Comparison of ENCODE assay signal across 12 cellular contexts in the genomic region with DNA sequence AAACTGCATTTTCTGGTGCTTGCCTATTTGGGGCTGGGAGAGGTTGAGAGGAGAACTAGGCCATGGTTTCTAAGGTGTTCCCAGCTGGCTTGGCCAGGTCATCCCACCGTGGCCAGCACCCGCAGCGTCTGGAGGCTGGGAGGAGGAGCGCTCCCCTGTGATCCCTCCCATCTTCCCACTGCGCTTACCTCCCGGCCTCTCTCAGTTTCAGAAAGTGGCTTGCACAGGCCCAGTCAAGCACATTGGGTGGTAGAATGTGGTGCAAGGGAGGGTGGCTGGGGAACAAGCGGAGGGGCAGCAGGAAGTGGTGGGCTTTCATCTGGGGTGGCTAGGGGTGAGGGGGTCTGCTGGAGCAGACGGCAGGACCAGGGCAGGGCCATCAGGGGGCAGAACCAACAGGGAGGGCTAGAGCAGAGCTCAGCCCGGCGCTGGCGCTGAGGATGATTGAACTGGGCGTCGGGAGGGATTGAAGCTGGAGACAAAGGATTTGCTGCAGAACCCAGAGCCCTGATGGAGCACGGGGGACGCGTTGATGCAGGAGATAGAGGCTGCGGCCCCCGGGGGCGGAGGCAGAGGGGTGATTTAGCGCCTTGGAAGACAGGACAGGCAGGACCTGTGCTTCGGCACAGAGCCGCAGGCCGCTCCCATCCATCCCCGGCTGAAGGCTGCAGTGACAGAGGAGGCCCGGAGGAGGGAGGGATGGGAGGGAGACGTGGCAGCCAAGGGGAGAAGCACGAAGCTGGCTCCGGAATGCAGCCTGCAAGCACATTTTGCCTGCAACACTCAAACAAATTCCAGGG.
A peak's percentile ranks its signal among the peaks of the same experiment; 100 is the strongest.
DNase-seq lines count a peak whose midpoint lies in the region; ATAC-seq and TF ChIP-seq lines count a peak whose summit lies in the region.
"Had no signal": no experiment of that assay in that cellular context is flagged by ENCODE, and none has a peak within 500 bp of the region (broad histone marks: within the 10 kb centered on the region; RNA-seq: fewer than 3 reads in every experiment).

No MANE protein-coding gene starts in this region.

- DNase-seq in HFFc6 (peak; percentile 32), left kidney (ENCODE audit: low read depth, low spot score) (peak; percentile 93), smooth muscle cell (lab: John Stamatoyannopoulos, UW; ENCODE audit: unreplicated experiment) (no peak), NCI-H2029 (lab: John Stamatoyannopoulos, UW) (no peak), DMS79 treated with DMSO at 0.1 percent for 48 hours (lab: John Stamatoyannopoulos, UW) (no peak)
- DNase-seq in stimulated activated naive B cell treated with anti-CD40 and anti-IgM and Interleukin-4, amounts not matched to agents 10 μg/mL and 1 μg/mL and 100 μg/mL, for 72 hours = no peak
- DNase-seq: activated CD4-positive, alpha-beta memory T cell treated with anti-CD3 and anti-CD28 coated beads for 36 hours had no signal

- no peak for ATAC-seq in stimulated activated naive B cell treated with anti-CD40 and anti-IgM and Interleukin-4, amounts not matched to agents 10 μg/mL and 1 μg/mL and 100 μg/mL, for 72 hours (replicated peaks)
- ATAC-seq: Panc1 had no signal

- no peak overlapping the region for H2AFZ ChIP-seq in smooth muscle cell (ENCODE audit: low read depth)

- H3K4me1 ChIP-seq in smooth muscle cell (ENCODE audit: low read depth) = peaks cover 39% of the 10 kb centered on the region

- H3K36me3 Mint-ChIP-seq in HFFc6 (ENCODE audit: low read depth) = no peaks in the 10 kb centered on the region
- H3K36me3 Mint-ChIP-seq in stimulated activated naive B cell treated with anti-CD40 and anti-IgM and Interleukin-4, amounts not matched to agents 10 μg/mL and 1 μg/mL and 100 μg/mL, for 72 hours = no peaks in the 10 kb centered on the region
- H3K36me3 Mint-ChIP-seq: activated CD4-positive, alpha-beta memory T cell treated with anti-CD3 and anti-CD28 coated beads for 36 hours; memory B cell had no signal

- no peaks in the 10 kb centered on the region for H3K9me3 ChIP-seq in smooth muscle cell (replicated peaks; ENCODE audit: low read depth)

- no peak overlapping the region for H3K4me3 ChIP-seq in smooth muscle cell

- no peak overlapping the region for H3K27ac Mint-ChIP-seq in HFFc6
- no peak overlapping the region for H3K27ac Mint-ChIP-seq in stimulated activated naive B cell treated with anti-CD40 and anti-IgM and Interleukin-4, amounts not matched to agents 10 μg/mL and 1 μg/mL and 100 μg/mL, for 72 hours
- H3K27ac Mint-ChIP-seq: activated CD4-positive, alpha-beta memory T cell treated with anti-CD3 and anti-CD28 coated beads for 36 hours; dendritic cell treated with granulocyte-macrophage colony-stimulating factor and Interleukin-4, amounts not matched to agents 40 ng/mL and 50 ng/mL, for 4 days; memory B cell; T-helper 1 cell treated with Interleukin-12 subunit alpha and Interleukin-12 subunit beta and Interleukin-4 antibody, amounts not matched to agents 30 μg/mL and 1 μg/mL, for 36 hours had no signal

- no peaks in the 10 kb centered on the region for H3K36me3 ChIP-seq in smooth muscle cell (ENCODE audit: low read depth)

- H3K9me3 Mint-ChIP-seq in HFFc6 = no peaks in the 10 kb centered on the region; the same call in 1 of the 2 replicates
- H3K9me3 Mint-ChIP-seq in stimulated activated naive B cell treated with anti-CD40 and anti-IgM and Interleukin-4, amounts not matched to agents 10 μg/mL and 1 μg/mL and 100 μg/mL, for 72 hours = no peaks in the 10 kb centered on the region
- H3K9me3 Mint-ChIP-seq: activated CD4-positive, alpha-beta memory T cell treated with anti-CD3 and anti-CD28 coated beads for 36 hours; dendritic cell treated with granulocyte-macrophage colony-stimulating factor and Interleukin-4, amounts not matched to agents 40 ng/mL and 50 ng/mL, for 4 days; memory B cell; T-helper 1 cell treated with Interleukin-12 subunit alpha and Interleukin-12 subunit beta and Interleukin-4 antibody, amounts not matched to agents 30 μg/mL and 1 μg/mL, for 36 hours had no signal

- H3K27ac ChIP-seq in cingulate gyrus (ENCODE audit: low read depth, low read length) (peak overlapping the region; percentile 19), smooth muscle cell (ENCODE audit: low read depth) (peak overlapping the region; percentile 62)

- no peaks in the 10 kb centered on the region for H4K20me1 ChIP-seq in smooth muscle cell (ENCODE audit: low read depth)

- no peak for TF ChIP-seq CTCF in HFFc6 (IDR thresholded peaks at IDR 0.05)
- peak; percentile 9 for TF ChIP-seq CTCF in smooth muscle cell (IDR thresholded peaks at IDR 0.05; ENCODE audit: borderline replicate concordance, insufficient read depth, poor library complexity, severe bottlenecking)

- peaks cover 58% of the 10 kb centered on the region for H3K27me3 Mint-ChIP-seq in HFFc6 (ENCODE audit: insufficient read depth)
- peaks cover 29 to 35% of the 10 kb centered on the region in 2 donors for H3K27me3 Mint-ChIP-seq in stimulated activated naive B cell treated with anti-CD40 and anti-IgM and Interleukin-4, amounts not matched to agents 10 μg/mL and 1 μg/mL and 100 μg/mL, for 72 hours

- H3K9ac ChIP-seq in smooth muscle cell (ENCODE audit: low read depth) = no peak overlapping the region

- peak overlapping the region; percentile 45 for H3K4me2 ChIP-seq in smooth muscle cell

- peaks cover 7% of the 10 kb centered on the region; the same call in 1 of the 2 replicates for H3K4me1 Mint-ChIP-seq in HFFc6 (ENCODE audit: low read depth)
- no peaks in the 10 kb centered on the region for H3K4me1 Mint-ChIP-seq in stimulated activated naive B cell treated with anti-CD40 and anti-IgM and Interleukin-4, amounts not matched to agents 10 μg/mL and 1 μg/mL and 100 μg/mL, for 72 hours
- H3K4me1 Mint-ChIP-seq: memory B cell had no signal

- WGBS in smooth muscle cell (ENCODE audit: low lambda C conversion rate) = 40% methylated on average over 23 of the region's 28 CpGs

- H3F3A ChIP-seq in smooth muscle cell (ENCODE audit: low read depth) = peaks cover 2% of the 10 kb centered on the region

- no peak overlapping the region for H3K4me3 Mint-ChIP-seq in HFFc6
- H3K4me3 Mint-ChIP-seq in stimulated activated naive B cell treated with anti-CD40 and anti-IgM and Interleukin-4, amounts not matched to agents 10 μg/mL and 1 μg/mL and 100 μg/mL, for 72 hours = no peak overlapping the region
- H3K4me3 Mint-ChIP-seq: activated CD4-positive, alpha-beta memory T cell treated with anti-CD3 and anti-CD28 coated beads for 36 hours; dendritic cell treated with granulocyte-macrophage colony-stimulating factor and Interleukin-4, amounts not matched to agents 40 ng/mL and 50 ng/mL, for 4 days; memory B cell; T-helper 1 cell treated with Interleukin-12 subunit alpha and Interleukin-12 subunit beta and Interleukin-4 antibody, amounts not matched to agents 30 μg/mL and 1 μg/mL, for 36 hours had no signal

- no peaks in the 10 kb centered on the region for H3K79me2 ChIP-seq in smooth muscle cell (ENCODE audit: low read depth)

- H3K27me3 ChIP-seq in smooth muscle cell (ENCODE audit: low read depth) = no peaks in the 10 kb centered on the region

Comparison
In these comparisons a context has a peak if more than half of its experiments do, and no peak if none do; other contexts are left out.
1. DNase-seq: peak in HFFc6 (single experiment) and left kidney (single experiment); none in smooth muscle cell (single experiment), stimulated activated naive B cell treated with anti-CD40 and anti-IgM and Interleukin-4, amounts not matched to agents 10 μg/mL and 1 μg/mL and 100 μg/mL, for 72 hours (single experiment), NCI-H2029 (single experiment) and DMS79 treated with DMSO at 0.1 percent for 48 hours (single experiment).